In genomic region chr14:32667287-32667686, GRCh38 we compare ENCODE assay signal across 18 cellular contexts.
DNase-seq lines count a peak whose midpoint lies in the region; ATAC-seq, FAIRE-seq and TF ChIP-seq lines count a peak whose summit lies in the region.
"Had no signal": no experiment of that assay in that cellular context is flagged by ENCODE, and none has a peak within 500 bp of the region (broad histone marks: within the 10 kb centered on the region; RNA-seq: fewer than 3 reads in every experiment).

No MANE protein-coding gene starts in this region.

- no peak overlapping the region for H4K91ac ChIP-seq in IMR-90 (ENCODE audit: insufficient read depth, low read depth, low read length)

- H2AK9ac ChIP-seq in IMR-90 (replicated peaks; ENCODE audit: low read depth, low read length, poor library complexity) = no peak overlapping the region

- no peak overlapping the region for H3K4ac ChIP-seq in IMR-90 (ENCODE audit: low read depth, low read length)

- no CpG with 5 or more reads among the region's 2 CpGs for WGBS in IMR-90 (ENCODE audit: extremely low coverage in 2 of 2, insufficient read length in 1 of 2), 2 experiments
- 5% methylated on average over 2 of the region's 2 CpGs for WGBS in K562 (ENCODE audit: insufficient coverage, low coverage, missing lambda C conversion rate)

- no peak overlapping the region for H3K18ac ChIP-seq in IMR-90 (ENCODE audit: low read depth, low read length)

- H3K14ac ChIP-seq in IMR-90 (replicated peaks; ENCODE audit: low read depth, low read length) = no peak overlapping the region

- H3K27me3 ChIP-seq in IMR-90 (ENCODE audit: control insufficient read depth, insufficient read depth, low read length) (no peaks in the 10 kb centered on the region), K562 (ENCODE audit: control insufficient read depth in 2 of 2, insufficient read depth in 2 of 2, low read length in 2 of 2) (no peaks in the 10 kb centered on the region)

- H3K9me3 ChIP-seq in IMR-90 (ENCODE audit: control insufficient read depth, insufficient read depth, low read length) (no peaks in the 10 kb centered on the region), K562 (replicated peaks; ENCODE audit: control insufficient read depth, insufficient read depth, low read depth, low read length) (no peaks in the 10 kb centered on the region)

- H2BK15ac ChIP-seq in IMR-90 (ENCODE audit: low read depth, low read length) = no peak overlapping the region

- H3K79me1 ChIP-seq in IMR-90 (ENCODE audit: low read depth in 1 of 2, low read length in 2 of 2) = no peaks in the 10 kb centered on the region

- no peak for TF ChIP-seq RAD21 in IMR-90 (IDR thresholded peaks at IDR 0.05; ENCODE audit: low read length)
- TF ChIP-seq RAD21 in K562 (CRISPR knock-in tag; conservative IDR thresholded peaks at IDR 0.05 in 1 of 2, IDR thresholded peaks at IDR 0.05 in 1 of 2) = no peak

- no peak for TF ChIP-seq POLR2A in IMR-90 (IDR thresholded peaks at IDR 0.05; ENCODE audit: low read depth, low read length)
- no peak for TF ChIP-seq POLR2A in K562 (conservative IDR thresholded peaks at IDR 0.05)

- no peak overlapping the region for H3K23ac ChIP-seq in IMR-90 (ENCODE audit: low read depth, low read length)

- no peaks in the 10 kb centered on the region for H3K36me3 ChIP-seq in IMR-90 (ENCODE audit: control insufficient read depth, insufficient read depth, low read length)
- H3K36me3 ChIP-seq in K562 (ENCODE audit: control insufficient read depth, insufficient read depth, low read length) = no peaks in the 10 kb centered on the region

- no TSS peak for BruUV-seq in IMR-90 (replicated peaks; lab: Mats Ljungman, UMichigan)
- no TSS peak for BruUV-seq in K562 (replicated peaks; lab: Mats Ljungman, UMichigan)

- FAIRE-seq in A204.1 (lab: Jason Lieb, UNC) (peak; percentile 98), K562 (lab: Jason Lieb, UNC) (no peak)
- FAIRE-seq: G401.6, GM19239 had no signal

- in situ Hi-C loops in IMR-90 (cut with MboI; ENCODE audit: low sequenced_read_pairs) (no loop called here), K562 (cut with MboI) (no loop called here)

- H3K56ac ChIP-seq in IMR-90 (ENCODE audit: extremely low read depth, insufficient read depth, low read length) = no peak overlapping the region

- no peak for TF ChIP-seq EP300 in K562 (IDR thresholded peaks at IDR 0.05; ENCODE audit: low read length)

- POLR2A ChIA-PET in IMR-90 (lab: Charles Lee; ENCODE audit: unreplicated experiment) = no interaction called here
- POLR2A ChIA-PET in K562 (lab: Yijun Ruan, JAX) = no interaction called here

- H3K4me3 ChIP-seq in IMR-90 (ENCODE audit: insufficient read depth, low read depth, low read length) (no peak overlapping the region), K562 (no peak overlapping the region)
- H3K4me3 ChIP-seq: GM23338 had no signal

- no peak overlapping the region for H3K9ac ChIP-seq in IMR-90 (ENCODE audit: low read depth, low read length)
- H3K9ac ChIP-seq in K562 (ENCODE audit: insufficient read depth in 1 of 2, low read depth in 2 of 2, low read length in 2 of 2) = no peak overlapping the region

- no peak overlapping the region for H4K8ac ChIP-seq in IMR-90 (ENCODE audit: low read depth in 2 of 2, low read length in 2 of 2)

- intact Hi-C loops in IMR-90 (cut with micrococcal nuclease) = no loop called here
- intact Hi-C loops in K562 (cut with micrococcal nuclease) = no loop called here
- intact Hi-C loops in sciatic nerve (cut with DNase I) = no loop called here

- DNase-seq in IMR-90 (no peak), K562 (ENCODE audit: extremely low read depth in 1 of 4, low spot score in 3 of 4) (no peak), sciatic nerve (ENCODE audit: low spot score) (no peak)
- DNase-seq: C1 segment of cervical spinal cord; Calu3; CD4-positive, alpha-beta memory T cell; COR-L47; DMS53; DND-41; H9; HFFc6 had no signal

- dilution Hi-C loops in IMR-90 (cut with HindIII; ENCODE audit: low sequenced_read_pairs, unreplicated experiment) = no loop called here

- ATAC-seq in IMR-90 (ENCODE audit: low read depth) (no peak), K562 (no peak), sciatic nerve (no peak), HG02610 (IDR thresholded peaks at IDR 0.05; ENCODE audit: unreplicated experiment) (no peak)
- ATAC-seq: GM23338, HCT116 had no signal

- H3K27ac ChIP-seq in 22Rv1 = peak overlapping the region; percentile 58
- H3K27ac ChIP-seq in IMR-90 (ENCODE audit: insufficient read depth, low read length) = no peak overlapping the region
- no peak overlapping the region for H3K27ac ChIP-seq in K562 (ENCODE audit: extremely low read depth, low read depth, low read length)

- H4K5ac ChIP-seq in IMR-90 (ENCODE audit: low read depth, low read length) = no peak overlapping the region

- H3K4me2 ChIP-seq in IMR-90 (ENCODE audit: low read depth, low read length) = no peak overlapping the region
- no peak overlapping the region for H3K4me2 ChIP-seq in K562 (ENCODE audit: insufficient read depth, low read length)
- H3K4me2 ChIP-seq: GM23338 had no signal

- CTCF ChIA-PET in IMR-90 (lab: Yijun Ruan, JAX) = interaction anchor here (1.5 kb wide), 1 partner anchor 17 kb away, joined by 3 read pairs; no protein-coding TSS in a partner anchor
- CTCF ChIA-PET in K562 (lab: Yijun Ruan, JAX; ENCODE audit: low intra/inter-chr PET ratio) = no interaction called here

- no peak for TF ChIP-seq CTCF in 22Rv1 (IDR thresholded peaks at IDR 0.05)
- TF ChIP-seq CTCF in IMR-90 (conservative IDR thresholded peaks at IDR 0.05; ENCODE audit: low read depth, low read length) = no peak
- no peak for TF ChIP-seq CTCF in K562 (IDR thresholded peaks at IDR 0.05 in 2 of 3, conservative IDR thresholded peaks at IDR 0.05 in 1 of 3; ENCODE audit: insufficient read depth in 2 of 3, low read depth in 1 of 3, low read length in 3 of 3)

- H3K79me2 ChIP-seq in K562 (ENCODE audit: control insufficient read depth, insufficient read depth, low read length) = no peaks in the 10 kb centered on the region

- no peak overlapping the region for H2AK5ac ChIP-seq in IMR-90 (ENCODE audit: low read depth, low read length)

- H2BK120ac ChIP-seq in IMR-90 (ENCODE audit: low read depth, low read length) = no peak overlapping the region

- H2BK20ac ChIP-seq in IMR-90 (ENCODE audit: low read depth, low read length) = no peak overlapping the region

- no peak overlapping the region for H2BK5ac ChIP-seq in IMR-90 (ENCODE audit: low read depth, low read length, poor library complexity, severe bottlenecking)

- H3K4me1 ChIP-seq in IMR-90 (ENCODE audit: control insufficient read depth, insufficient read depth, low read length) (no peaks in the 10 kb centered on the region), K562 (replicated peaks in 1 of 2; ENCODE audit: control insufficient read depth in 2 of 2, insufficient read depth in 2 of 2, low read length in 2 of 2) (no peaks in the 10 kb centered on the region)

- no peaks in the 10 kb centered on the region for H4K20me1 ChIP-seq in IMR-90 (ENCODE audit: insufficient read depth, low read length)
- no peaks in the 10 kb centered on the region for H4K20me1 ChIP-seq in K562 (replicated peaks; ENCODE audit: control insufficient read depth, insufficient read depth, low read length)

- no peak overlapping the region for H2AFZ ChIP-seq in IMR-90 (replicated peaks; ENCODE audit: low read length, poor library complexity)
- H2AFZ ChIP-seq in K562 (ENCODE audit: low read depth, low read length) = no peak overlapping the region
- H2AFZ ChIP-seq: GM23338 had no signal

- H3K9me1 ChIP-seq in IMR-90 (ENCODE audit: insufficient read depth, low read length) = no peaks in the 10 kb centered on the region
- H3K9me1 ChIP-seq in K562 (ENCODE audit: control insufficient read depth, insufficient read depth, low read length) = no peaks in the 10 kb centered on the region

TF ChIP-seq in IMR-90, 13 proteins besides CTCF, POLR2A, EP300 and RAD21:
- TF ChIP-seq RCOR1 (IDR thresholded peaks at IDR 0.05; ENCODE audit: insufficient replicate concordance, low read length) (no peak), MAFK (IDR thresholded peaks at IDR 0.05; ENCODE audit: low read depth, low read length) (peak; percentile 23; the same call in 1 of the 2 replicates)

TF ChIP-seq in K562, 482 proteins besides CTCF, POLR2A, EP300 and RAD21 (continues in another document):
- no peak for TF ChIP-seq E2F5 (CRISPR knock-in tag; IDR thresholded peaks at IDR 0.05)
- no peak for TF ChIP-seq ZKSCAN1 (IDR thresholded peaks at IDR 0.05; ENCODE audit: low read depth, low read length)
- TF ChIP-seq ZNF316 (IDR thresholded peaks at IDR 0.05) = peak; percentile 7; the same call in 1 of the 2 replicates
- no peak for TF ChIP-seq IRF9 (tag; IDR thresholded peaks at IDR 0.05)
